13 cellular contexts compared by ENCODE assay signal in the genomic region with DNA sequence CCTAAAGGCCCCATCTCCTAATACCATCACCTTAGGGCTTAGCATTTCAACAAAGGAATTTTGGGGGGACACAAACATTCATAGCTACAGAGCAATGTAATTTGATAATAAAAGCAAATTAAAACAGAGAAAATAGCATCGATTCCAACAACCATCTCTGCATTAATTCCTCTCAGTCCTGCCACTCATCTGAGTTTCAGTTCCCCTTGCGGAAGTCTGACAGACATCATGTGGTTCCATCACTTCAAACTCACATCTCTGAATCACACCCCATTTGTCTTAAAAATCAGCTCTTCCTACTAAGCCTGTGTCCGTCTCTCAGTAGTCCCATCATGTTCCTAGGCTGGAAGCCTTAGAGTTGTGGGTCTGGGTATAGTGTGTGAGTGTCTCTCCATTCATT. TPM values are rescaled to one million over a fixed set of nuclear protein-coding genes. Genes with fewer than 3 reads are reported as not detected.
A peak's percentile ranks its signal among the peaks of the same experiment; 100 is the strongest.
DNase-seq lines count a peak whose midpoint lies in the region; ATAC-seq and TF ChIP-seq lines count a peak whose summit lies in the region.
"Had no signal": no experiment of that assay in that cellular context is flagged by ENCODE, and none has a peak within 500 bp of the region (broad histone marks: within the 10 kb centered on the region; RNA-seq: fewer than 3 reads in every experiment).

No MANE protein-coding gene starts in this region.

- no peaks in the 10 kb centered on the region for H3K9me3 Mint-ChIP-seq in nephron
- H3K9me3 Mint-ChIP-seq in activated T-cell treated with anti-CD3 and anti-CD28 coated beads, Interleukin-2, amount 50 U/mL, for 24 hours, result no peaks in the 10 kb centered on the region
- no peaks in the 10 kb centered on the region for H3K9me3 Mint-ChIP-seq in activated naive CD8-positive, alpha-beta T cell treated with anti-CD3 and anti-CD28 coated beads for 36 hours
- H3K9me3 Mint-ChIP-seq: activated CD4-positive, alpha-beta T cell treated with anti-CD3 and anti-CD28 coated beads, Interleukin-2, amount 10 ng/mL, durations not matched to agents 24 days and 14 days had no signal

- H3K36me3 Mint-ChIP-seq in nephron (ENCODE audit: low read depth), result peaks cover 35% of the 10 kb centered on the region
- H3K36me3 Mint-ChIP-seq in activated T-cell treated with anti-CD3 and anti-CD28 coated beads, Interleukin-2, amount 50 U/mL, for 24 hours (ENCODE audit: low read depth), result peaks cover 59% of the 10 kb centered on the region
- peaks cover 29% of the 10 kb centered on the region for H3K36me3 Mint-ChIP-seq in activated naive CD8-positive, alpha-beta T cell treated with anti-CD3 and anti-CD28 coated beads for 36 hours

- peak overlapping the region in 2 of 3 experiments; percentile 10 to 26 for H3K4me3 Mint-ChIP-seq in nephron
- no peak overlapping the region for H3K4me3 Mint-ChIP-seq in activated T-cell treated with anti-CD3 and anti-CD28 coated beads, Interleukin-2, amount 50 U/mL, for 24 hours
- no peak overlapping the region for H3K4me3 Mint-ChIP-seq in activated naive CD8-positive, alpha-beta T cell treated with anti-CD3 and anti-CD28 coated beads for 36 hours
- H3K4me3 Mint-ChIP-seq: activated CD4-positive, alpha-beta T cell treated with anti-CD3 and anti-CD28 coated beads, Interleukin-2, amount 10 ng/mL, durations not matched to agents 24 days and 14 days had no signal

- no peak overlapping the region for H3K27ac Mint-ChIP-seq in nephron
- no peak overlapping the region for H3K27ac Mint-ChIP-seq in activated T-cell treated with anti-CD3 and anti-CD28 coated beads, Interleukin-2, amount 50 U/mL, for 24 hours
- no peak overlapping the region for H3K27ac Mint-ChIP-seq in activated naive CD8-positive, alpha-beta T cell treated with anti-CD3 and anti-CD28 coated beads for 36 hours
- H3K27ac Mint-ChIP-seq: activated CD4-positive, alpha-beta T cell treated with anti-CD3 and anti-CD28 coated beads, Interleukin-2, amount 10 ng/mL, durations not matched to agents 24 days and 14 days had no signal

- no peak for TF ChIP-seq CTCF in nephron (IDR thresholded peaks at IDR 0.05; ENCODE audit: unreplicated experiment in 3 of 3)

- peak; percentile 50 for ATAC-seq in GM18907 (IDR thresholded peaks at IDR 0.05; ENCODE audit: unreplicated experiment)
- ATAC-seq in HG02623 (IDR thresholded peaks at IDR 0.05; ENCODE audit: unreplicated experiment), result peak; percentile 53
- peak; percentile 41 for ATAC-seq in HG03565 (IDR thresholded peaks at IDR 0.05; ENCODE audit: unreplicated experiment)

- peaks cover 24% of the 10 kb centered on the region for H3K4me1 Mint-ChIP-seq in nephron
- peaks cover 32% of the 10 kb centered on the region for H3K4me1 Mint-ChIP-seq in activated T-cell treated with anti-CD3 and anti-CD28 coated beads, Interleukin-2, amount 50 U/mL, for 24 hours (ENCODE audit: low read depth)
- H3K4me1 Mint-ChIP-seq in activated naive CD8-positive, alpha-beta T cell treated with anti-CD3 and anti-CD28 coated beads for 36 hours, result peaks cover 27% of the 10 kb centered on the region

- H3K27me3 Mint-ChIP-seq in nephron (ENCODE audit: low read depth), result peaks cover 3% of the 10 kb centered on the region
- H3K27me3 Mint-ChIP-seq in activated T-cell treated with anti-CD3 and anti-CD28 coated beads, Interleukin-2, amount 50 U/mL, for 24 hours, result no peaks in the 10 kb centered on the region
- no peaks in the 10 kb centered on the region for H3K27me3 Mint-ChIP-seq in activated naive CD8-positive, alpha-beta T cell treated with anti-CD3 and anti-CD28 coated beads for 36 hours
- H3K27me3 Mint-ChIP-seq: activated CD4-positive, alpha-beta T cell treated with anti-CD3 and anti-CD28 coated beads, Interleukin-2, amount 10 ng/mL, durations not matched to agents 24 days and 14 days had no signal

- DNase-seq in activated T-cell treated with anti-CD3 and anti-CD28 coated beads, Interleukin-2, amount 50 U/mL, for 24 hours, result no peak
- no peak for DNase-seq in activated naive CD8-positive, alpha-beta T cell treated with anti-CD3 and anti-CD28 coated beads for 36 hours
- no peak for DNase-seq in activated CD8-positive, alpha-beta memory T cell treated with anti-CD3 and anti-CD28 coated beads for 24 hours
- no peak for DNase-seq in stimulated activated CD4-positive, alpha-beta T cell treated with anti-CD3 and anti-CD28 coated beads, Interleukin-12 subunit alpha, Interleukin-12 subunit beta, amount 100 ng/mL, for 4 hours
- DNase-seq: activated CD4-positive, alpha-beta T cell treated with anti-CD3 and anti-CD28 coated beads, Interleukin-2, amount 10 ng/mL, durations not matched to agents 24 days and 14 days; aorta; mesendoderm; NCI-H82; stimulated activated CD4-positive, alpha-beta T cell treated with anti-CD3 and anti-CD28 coated beads, Interleukin-15, amount 100 ng/mL, for 24 hours had no signal

RNA-seq across cellular contexts. Expression of a gene that starts 3.6 kb away (rescaled TPM):
- 10 to 100 TPM; 23.3 to 23.9 TPM for total RNA-seq in activated naive CD8-positive, alpha-beta T cell treated with anti-CD3 and anti-CD28 coated beads for 36 hours

RNA-seq across cellular contexts. Expression of a gene that starts 20.2 kb away (rescaled TPM):
- total RNA-seq in activated naive CD8-positive, alpha-beta T cell treated with anti-CD3 and anti-CD28 coated beads for 36 hours, result 100 to 1,000 TPM; 175 to 196 TPM

RNA-seq across cellular contexts. Expression of a gene that starts 35.7 kb away (rescaled TPM):
- not detected for total RNA-seq in activated naive CD8-positive, alpha-beta T cell treated with anti-CD3 and anti-CD28 coated beads for 36 hours
- total RNA-seq: activated CD4-positive, alpha-beta T cell treated with anti-CD3 and anti-CD28 coated beads, Interleukin-2, amount 10 ng/mL, durations not matched to agents 24 days and 14 days had no signal

Comparison
In these comparisons a context has a peak if more than half of its experiments do, and no peak if none do; other contexts are left out.
1. H3K4me3 Mint-ChIP-seq: peak in nephron (2 of 3); none in activated T-cell treated with anti-CD3 and anti-CD28 coated beads, Interleukin-2, amount 50 U/mL, for 24 hours (single experiment) and activated naive CD8-positive, alpha-beta T cell treated with anti-CD3 and anti-CD28 coated beads for 36 hours (single experiment).
2. Peak in every context shown above with its lines, with median percentiles within 50 percentile points of each other: ATAC-seq.